ENCODE assay signal across 1 cellular context in genomic region chr22:47607486-47607885, GRCh38.
TF ChIP-seq lines count a peak whose summit lies in the region.

No MANE protein-coding gene starts in this region.

TF ChIP-seq in WTC11, 78 proteins besides CTCF, POLR2A, EP300 and RAD21 (continued from another document):
- TF ChIP-seq ARID4B (CRISPR knock-in tag; IDR thresholded peaks at IDR 0.05; ENCODE audit: borderline replicate concordance) (no peak), E2F4 (CRISPR knock-in tag; IDR thresholded peaks at IDR 0.05; ENCODE audit: borderline replicate concordance, low read depth) (no peak), PREB (CRISPR knock-in tag; IDR thresholded peaks at IDR 0.05; ENCODE audit: borderline replicate concordance) (no peak), ETV6 (CRISPR knock-in tag; IDR thresholded peaks at IDR 0.05) (no peak), HMGXB4 (CRISPR knock-in tag; IDR thresholded peaks at IDR 0.05) (no peak), ELF4 (CRISPR knock-in tag; IDR thresholded peaks at IDR 0.05; ENCODE audit: low read depth) (no peak), TEAD4 (CRISPR knock-in tag; IDR thresholded peaks at IDR 0.05) (no peak), MXD4 (CRISPR knock-in tag; IDR thresholded peaks at IDR 0.05; ENCODE audit: borderline replicate concordance) (no peak), ZNF219 (CRISPR knock-in tag; IDR thresholded peaks at IDR 0.05; ENCODE audit: borderline replicate concordance) (no peak), FOXK1 (CRISPR knock-in tag; IDR thresholded peaks at IDR 0.05) (no peak)
